Comparison of ENCODE assay signal across 11 cellular contexts in genomic region chr12:102879144-102879763, GRCh38. TPM values are rescaled to one million over a fixed set of nuclear protein-coding genes. Genes with fewer than 3 reads are reported as not detected.
DNase-seq lines count a peak whose midpoint lies in the region; ATAC-seq and TF ChIP-seq lines count a peak whose summit lies in the region.
"Had no signal": no experiment of that assay in that cellular context is flagged by ENCODE, and none has a peak within 500 bp of the region (broad histone marks: within the 10 kb centered on the region; RNA-seq: fewer than 3 reads in every experiment).

No MANE protein-coding gene starts in this region.

- H3K36me3 Mint-ChIP-seq in HFFc6 (ENCODE audit: low read depth) (no peaks in the 10 kb centered on the region), osteocyte (ENCODE audit: unreplicated experiment) (no peaks in the 10 kb centered on the region)
- H3K36me3 Mint-ChIP-seq in CD8-positive, alpha-beta memory T cell = no peaks in the 10 kb centered on the region
- H3K36me3 Mint-ChIP-seq: CD4-positive, CD25-positive, alpha-beta regulatory T cell had no signal

- peak; percentile 88 for ATAC-seq in SK-N-SH treated with all-trans-retinoic acid at 6 μM for 48 hours

- TF ChIP-seq CTCF in HFFc6 (IDR thresholded peaks at IDR 0.05) (peak; percentile 73), fibroblast of the aortic adventitia (IDR thresholded peaks at IDR 0.05; ENCODE audit: insufficient read depth, low read length) (no peak), osteocyte (IDR thresholded peaks at IDR 0.05) (peak; percentile 27)

- H3K36me3 ChIP-seq in CD8-positive, alpha-beta memory T cell (ENCODE audit: insufficient read depth, low read length) = no peaks in the 10 kb centered on the region

- H3K4me3 ChIP-seq in fibroblast of the aortic adventitia (ENCODE audit: low read depth, low read length) = no peak overlapping the region
- H3K4me3 ChIP-seq in CD8-positive, alpha-beta memory T cell (ENCODE audit: low read length) = no peak overlapping the region

- no peaks in the 10 kb centered on the region for H3K4me1 ChIP-seq in CD8-positive, alpha-beta memory T cell (ENCODE audit: insufficient read depth, low read length)

- H3K27ac Mint-ChIP-seq in HFFc6 (no peak overlapping the region), osteocyte (ENCODE audit: unreplicated experiment) (no peak overlapping the region)
- H3K27ac Mint-ChIP-seq in CD8-positive, alpha-beta memory T cell = no peak overlapping the region
- H3K27ac Mint-ChIP-seq: CD4-positive, CD25-positive, alpha-beta regulatory T cell; dendritic cell treated with granulocyte-macrophage colony-stimulating factor and Interleukin-4, amounts not matched to agents 40 ng/mL and 50 ng/mL, for 4 days had no signal

- no peak overlapping the region for H3K27ac ChIP-seq in CD8-positive, alpha-beta memory T cell (ENCODE audit: low read depth, low read length)

- DNase-seq in activated T-cell treated with anti-CD3 and anti-CD28 coated beads for 48 hours (ENCODE audit: low read depth) = peak; percentile 2
- no peak for DNase-seq in activated T-cell treated with anti-CD3 and anti-CD28 coated beads for 4 hours
- peak; percentile 79 for DNase-seq in HFFc6
- DNase-seq in NCI-H146 treated with DMSO at 0.1 percent for 48 hours (lab: John Stamatoyannopoulos, UW; ENCODE audit: unreplicated experiment) = peak; percentile 87
- DNase-seq in fibroblast of the aortic adventitia (ENCODE audit: low read depth) = peak; percentile 12
- DNase-seq in osteocyte (ENCODE audit: extremely low spot score, unreplicated experiment) = no peak
- no peak for DNase-seq in CD8-positive, alpha-beta memory T cell

- H3K4me3 Mint-ChIP-seq in HFFc6 = peak overlapping the region; percentile 50; the same call in 1 of the 2 replicates
- H3K4me3 Mint-ChIP-seq in osteocyte (ENCODE audit: unreplicated experiment) = no peak overlapping the region
- no peak overlapping the region for H3K4me3 Mint-ChIP-seq in CD8-positive, alpha-beta memory T cell
- H3K4me3 Mint-ChIP-seq: CD4-positive, CD25-positive, alpha-beta regulatory T cell; dendritic cell treated with granulocyte-macrophage colony-stimulating factor and Interleukin-4, amounts not matched to agents 40 ng/mL and 50 ng/mL, for 4 days had no signal

- H3K27me3 Mint-ChIP-seq in HFFc6 (ENCODE audit: insufficient read depth) (no peaks in the 10 kb centered on the region; the same call in 1 of the 2 replicates), osteocyte (ENCODE audit: unreplicated experiment) (no peaks in the 10 kb centered on the region)
- peaks cover 3 to 29% of the 10 kb centered on the region in 2 donors for H3K27me3 Mint-ChIP-seq in CD8-positive, alpha-beta memory T cell
- H3K27me3 Mint-ChIP-seq: CD4-positive, CD25-positive, alpha-beta regulatory T cell had no signal

- H3K9me3 Mint-ChIP-seq in HFFc6 = no peaks in the 10 kb centered on the region; the same call in 1 of the 2 replicates
- no peaks in the 10 kb centered on the region for H3K9me3 Mint-ChIP-seq in osteocyte (ENCODE audit: unreplicated experiment)
- no peaks in the 10 kb centered on the region for H3K9me3 Mint-ChIP-seq in CD8-positive, alpha-beta memory T cell
- H3K9me3 Mint-ChIP-seq: dendritic cell treated with granulocyte-macrophage colony-stimulating factor and Interleukin-4, amounts not matched to agents 40 ng/mL and 50 ng/mL, for 4 days had no signal

- H3K9me3 ChIP-seq in CD8-positive, alpha-beta memory T cell (ENCODE audit: low read length) = no peaks in the 10 kb centered on the region

- H3K4me1 Mint-ChIP-seq in HFFc6 (ENCODE audit: low read depth) = peaks cover 6% of the 10 kb centered on the region; the same call in 1 of the 2 replicates
- H3K4me1 Mint-ChIP-seq in osteocyte (ENCODE audit: unreplicated experiment) = no peaks in the 10 kb centered on the region
- peaks cover 2 to 6% (median 5%) of the 10 kb centered on the region in 3 donors for H3K4me1 Mint-ChIP-seq in CD8-positive, alpha-beta memory T cell

- POLR2A ChIA-PET in CD8-positive, alpha-beta memory T cell (lab: Charles Lee) = no interaction called here

- CTCF ChIA-PET in CD8-positive, alpha-beta memory T cell (lab: Charles Lee) = no interaction called here

- no peaks in the 10 kb centered on the region for H3K27me3 ChIP-seq in CD8-positive, alpha-beta memory T cell (ENCODE audit: insufficient read depth, low read length, poor library complexity, severe bottlenecking)

TF ChIP-seq in SK-N-SH treated with all-trans-retinoic acid at 6 μM for 48 hours, 23 proteins besides CTCF, POLR2A, EP300 and RAD21:
- TF ChIP-seq POU6F1 (CRISPR knock-in tag; IDR thresholded peaks at IDR 0.05; ENCODE audit: borderline replicate concordance, low read depth) (no peak), CSDC2 (CRISPR knock-in tag; IDR thresholded peaks at IDR 0.05) (no peak), GLIS3 (CRISPR knock-in tag; IDR thresholded peaks at IDR 0.05) (no peak), ZC3H10 (CRISPR knock-in tag; IDR thresholded peaks at IDR 0.05) (no peak), TOX (CRISPR knock-in tag; IDR thresholded peaks at IDR 0.05; ENCODE audit: borderline replicate concordance) (no peak), PPARA (CRISPR knock-in tag; IDR thresholded peaks at IDR 0.05; ENCODE audit: borderline replicate concordance) (no peak), RARB (CRISPR knock-in tag; IDR thresholded peaks at IDR 0.05) (no peak), TCF4 (CRISPR knock-in tag; IDR thresholded peaks at IDR 0.05; ENCODE audit: borderline replicate concordance) (no peak), TSHZ2 (CRISPR knock-in tag; IDR thresholded peaks at IDR 0.05) (no peak), BACH2 (CRISPR knock-in tag; IDR thresholded peaks at IDR 0.05; ENCODE audit: borderline replicate concordance) (no peak), ZNF565 (CRISPR knock-in tag; conservative IDR thresholded peaks at IDR 0.05; ENCODE audit: low read depth) (no peak), ZNF8 (CRISPR knock-in tag; IDR thresholded peaks at IDR 0.05) (no peak), ESRRG (CRISPR knock-in tag; IDR thresholded peaks at IDR 0.05) (no peak), ZFP30 (CRISPR knock-in tag; IDR thresholded peaks at IDR 0.05) (no peak), ZNF70 (CRISPR knock-in tag; IDR thresholded peaks at IDR 0.05) (no peak), OSR1 (CRISPR knock-in tag; IDR thresholded peaks at IDR 0.05) (no peak), ZFP3 (CRISPR knock-in tag; IDR thresholded peaks at IDR 0.05) (no peak), SNAI2 (CRISPR knock-in tag; IDR thresholded peaks at IDR 0.05) (no peak)
- TF ChIP-seq, protein P1, sequence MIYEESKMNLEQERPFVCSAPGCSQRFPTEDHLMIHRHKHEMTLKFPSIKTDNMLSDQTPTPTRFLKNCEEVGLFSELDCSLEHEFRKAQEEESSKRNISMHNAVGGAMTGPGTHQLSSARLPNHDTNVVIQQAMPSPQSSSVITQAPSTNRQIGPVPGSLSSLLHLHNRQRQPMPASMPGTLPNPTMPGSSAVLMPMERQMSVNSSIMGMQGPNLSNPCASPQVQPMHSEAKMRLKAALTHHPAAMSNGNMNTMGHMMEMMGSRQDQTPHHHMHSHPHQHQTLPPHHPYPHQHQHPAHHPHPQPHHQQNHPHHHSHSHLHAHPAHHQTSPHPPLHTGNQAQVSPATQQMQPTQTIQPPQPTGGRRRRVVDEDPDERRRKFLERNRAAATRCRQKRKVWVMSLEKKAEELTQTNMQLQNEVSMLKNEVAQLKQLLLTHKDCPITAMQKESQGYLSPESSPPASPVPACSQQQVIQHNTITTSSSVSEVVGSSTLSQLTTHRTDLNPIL (CRISPR knock-in tag; IDR thresholded peaks at IDR 0.05; ENCODE audit: low read depth) = no peak

RNA-seq across cellular contexts. Expression of gene PAH, which starts 37.8 kb away (rescaled TPM):
- total RNA-seq in HFFc6 (2021; fragmentation: NEBNext Ultra II Directional; extraction: Animal tissue kit (Norgen Biotek cat#: 25700)) = not detected
- total RNA-seq in fibroblast of the aortic adventitia (ENCODE audit: low replicate concordance) (not detected in 2 replicates), osteocyte (not detected in 2 replicates)
- 1 to 10 TPM in 1 of 2 experiments, not detected in 1; 1.5 TPM for total RNA-seq in CD8-positive, alpha-beta memory T cell
- not detected for polyA plus RNA-seq in CD8-positive, alpha-beta memory T cell
- total RNA-seq: CD4-positive, CD25-positive, alpha-beta regulatory T cell; subcutaneous adipose tissue had no signal
- polyA plus RNA-seq: CD4-positive, CD25-positive, alpha-beta regulatory T cell had no signal

Comparison
In these comparisons a context has a peak if more than half of its experiments do, and no peak if none do; other contexts are left out.
1. DNase-seq: peak in activated T-cell treated with anti-CD3 and anti-CD28 coated beads for 48 hours (single experiment), HFFc6 (single experiment), NCI-H146 treated with DMSO at 0.1 percent for 48 hours (single experiment) and fibroblast of the aortic adventitia (single experiment); none in activated T-cell treated with anti-CD3 and anti-CD28 coated beads for 4 hours (single experiment), osteocyte (single experiment) and CD8-positive, alpha-beta memory T cell (0 of 5).